ENCODE assay signal across 16 cellular contexts in the genomic region with DNA sequence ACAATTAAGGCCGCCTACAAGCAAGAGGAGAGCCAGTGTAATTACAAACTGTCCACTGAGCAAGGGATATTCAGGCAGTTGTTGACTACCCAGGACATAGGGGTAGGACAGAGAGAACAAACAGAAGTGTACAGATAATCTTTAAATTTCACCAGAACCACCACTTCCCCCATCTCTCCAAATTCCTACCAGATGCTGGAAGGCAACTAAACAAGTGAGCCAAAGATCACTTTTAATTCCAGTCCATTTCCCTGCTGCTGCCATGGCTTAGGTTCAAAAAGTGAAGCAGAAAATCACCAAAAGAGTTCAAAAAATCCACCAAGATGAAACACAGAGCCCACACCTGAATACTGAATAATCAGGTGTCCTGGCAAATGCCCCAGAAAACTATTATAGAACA.
DNase-seq lines count a peak whose midpoint lies in the region; ATAC-seq and TF ChIP-seq lines count a peak whose summit lies in the region.
"Had no signal": no experiment of that assay in that cellular context is flagged by ENCODE, and none has a peak within 500 bp of the region (broad histone marks: within the 10 kb centered on the region; RNA-seq: fewer than 3 reads in every experiment).

No MANE protein-coding gene starts in this region.

- TF ChIP-seq POLR2A in IMR-90 (IDR thresholded peaks at IDR 0.05; ENCODE audit: low read depth, low read length), result no peak

- intact Hi-C loops in IMR-90 (cut with micrococcal nuclease) (no loop called here), A673 (cut with micrococcal nuclease; ENCODE audit: unreplicated experiment) (no loop called here)
- intact Hi-C loops in activated CD4-positive, alpha-beta memory T cell treated with anti-CD3 and anti-CD28 coated beads for 36 hours (cut with micrococcal nuclease), result no loop called here

- H3K79me1 ChIP-seq in IMR-90 (ENCODE audit: low read depth in 1 of 2, low read length in 2 of 2), result peaks cover 31 to 69% of the 10 kb centered on the region in 2 experiments

- H3K4me3 Mint-ChIP-seq in activated CD4-positive, alpha-beta memory T cell treated with anti-CD3 and anti-CD28 coated beads for 36 hours, result no peak overlapping the region
- H3K4me3 Mint-ChIP-seq: activated naive CD4-positive, alpha-beta T cell treated with anti-CD3 and anti-CD28 coated beads, Interleukin-2, amount 10 ng/mL, durations not matched to agents 7 days and 5 days had no signal

- peak overlapping the region; percentile 81 for H2BK120ac ChIP-seq in IMR-90 (ENCODE audit: low read depth, low read length)

- H3K27ac ChIP-seq in IMR-90 (ENCODE audit: insufficient read depth, low read length) (peak overlapping the region; percentile 60; the same call in 1 of the 2 replicates), foreskin keratinocyte (peak overlapping the region; percentile 24), rectal smooth muscle tissue (ENCODE audit: low read depth, low read length) (peak overlapping the region; percentile 6), A673 (ENCODE audit: low read depth, low read length, poor library complexity, severe bottlenecking) (no peak overlapping the region)
- H3K27ac ChIP-seq: BLaER1 treated with 17β-estradiol and CSF1 and Interleukin-3, amounts not matched to agents 10 nM and 100 nM; testis had no signal

- H4K91ac ChIP-seq in IMR-90 (ENCODE audit: insufficient read depth, low read depth, low read length), result peak overlapping the region; percentile 68

- H2BK5ac ChIP-seq in IMR-90 (ENCODE audit: low read depth, low read length, poor library complexity, severe bottlenecking), result peak overlapping the region; percentile 83

- H3K56ac ChIP-seq in IMR-90 (ENCODE audit: extremely low read depth, insufficient read depth, low read length), result peak overlapping the region; percentile 32; the same call in 1 of the 2 replicates

- no peak overlapping the region for H3K4me2 ChIP-seq in IMR-90 (ENCODE audit: low read depth, low read length)
- H3K4me2 ChIP-seq: BLaER1 treated with 17β-estradiol and CSF1 and Interleukin-3, amounts not matched to agents 10 nM and 100 nM had no signal

- H3K9me3 ChIP-seq in IMR-90 (ENCODE audit: control insufficient read depth, insufficient read depth, low read length) (no peaks in the 10 kb centered on the region), adipocyte (ENCODE audit: control insufficient read depth, low read length) (no peaks in the 10 kb centered on the region), A673 (ENCODE audit: low read depth, low read length, poor library complexity, severe bottlenecking) (no peaks in the 10 kb centered on the region)
- H3K9me3 ChIP-seq: BLaER1 treated with 17β-estradiol and CSF1 and Interleukin-3, amounts not matched to agents 10 nM and 100 nM; esophagus squamous epithelium; testis had no signal

- H3K36me3 ChIP-seq in IMR-90 (ENCODE audit: control insufficient read depth, insufficient read depth, low read length) (peaks cover 12% of the 10 kb centered on the region), adipocyte (ENCODE audit: control insufficient read depth, insufficient read depth, low read length, severe bottlenecking) (peaks cover 12% of the 10 kb centered on the region), rectal smooth muscle tissue (ENCODE audit: control insufficient read depth, insufficient read depth, low read length) (peaks cover 5% of the 10 kb centered on the region), A673 (ENCODE audit: insufficient read depth, low read length, poor library complexity, severe bottlenecking) (peaks cover 7% of the 10 kb centered on the region)
- H3K36me3 ChIP-seq: BLaER1 treated with 17β-estradiol and CSF1 and Interleukin-3, amounts not matched to agents 10 nM and 100 nM had no signal

- H3K4me3 ChIP-seq in IMR-90 (ENCODE audit: insufficient read depth, low read depth, low read length) (no peak overlapping the region), adipocyte (ENCODE audit: low read length) (no peak overlapping the region), rectal smooth muscle tissue (ENCODE audit: low read length) (no peak overlapping the region), A673 (ENCODE audit: low read depth, low read length, poor library complexity, severe bottlenecking) (no peak overlapping the region)
- H3K4me3 ChIP-seq: BLaER1 treated with 17β-estradiol and CSF1 and Interleukin-3, amounts not matched to agents 10 nM and 100 nM; esophagus squamous epithelium; skin epidermis; testis had no signal

- dilution Hi-C loops in IMR-90 (cut with HindIII; ENCODE audit: low sequenced_read_pairs, unreplicated experiment), result no loop called here

- H3K9me3 Mint-ChIP-seq in activated CD4-positive, alpha-beta memory T cell treated with anti-CD3 and anti-CD28 coated beads for 36 hours, result no peaks in the 10 kb centered on the region
- H3K9me3 Mint-ChIP-seq: activated naive CD4-positive, alpha-beta T cell treated with anti-CD3 and anti-CD28 coated beads, Interleukin-2, amount 10 ng/mL, durations not matched to agents 7 days and 5 days had no signal

- H3K14ac ChIP-seq in IMR-90 (replicated peaks; ENCODE audit: low read depth, low read length), result peak overlapping the region; percentile 35

- H4K5ac ChIP-seq in IMR-90 (ENCODE audit: low read depth, low read length), result peak overlapping the region; percentile 30; the same call in 1 of the 2 replicates

- H3K4me1 Mint-ChIP-seq in activated CD4-positive, alpha-beta memory T cell treated with anti-CD3 and anti-CD28 coated beads for 36 hours (ENCODE audit: low read depth), result no peaks in the 10 kb centered on the region
- H3K4me1 Mint-ChIP-seq: activated naive CD4-positive, alpha-beta T cell treated with anti-CD3 and anti-CD28 coated beads, Interleukin-2, amount 10 ng/mL, durations not matched to agents 7 days and 5 days had no signal

- H3K4me1 ChIP-seq in IMR-90 (ENCODE audit: control insufficient read depth, insufficient read depth, low read length) (peaks cover 34% of the 10 kb centered on the region), adipocyte (ENCODE audit: control insufficient read depth, insufficient read depth, low read length) (peaks cover 58% of the 10 kb centered on the region), foreskin keratinocyte (peaks cover 15% of the 10 kb centered on the region), rectal smooth muscle tissue (ENCODE audit: control insufficient read depth, insufficient read depth, low read length) (peaks cover 18% of the 10 kb centered on the region), A673 (ENCODE audit: insufficient read depth, low read length, poor library complexity, severe bottlenecking) (peaks cover 55% of the 10 kb centered on the region)
- H3K4me1 ChIP-seq: BLaER1 treated with 17β-estradiol and CSF1 and Interleukin-3, amounts not matched to agents 10 nM and 100 nM had no signal

- peak overlapping the region; percentile 38 for H2BK20ac ChIP-seq in IMR-90 (ENCODE audit: low read depth, low read length)

- CTCF ChIA-PET in IMR-90 (lab: Yijun Ruan, JAX) (interaction anchor here (0.6 kb wide), 1 partner anchor 54 kb away, joined by 3 read pairs; no protein-coding TSS in a partner anchor), A673 (lab: Charles Lee) (no interaction called here)
- CTCF ChIA-PET in activated CD4-positive, alpha-beta memory T cell treated with anti-CD3 and anti-CD28 coated beads for 36 hours (lab: Charles Lee), result no interaction called here

- H3K36me3 Mint-ChIP-seq in activated CD4-positive, alpha-beta memory T cell treated with anti-CD3 and anti-CD28 coated beads for 36 hours, result no peaks in the 10 kb centered on the region
- H3K36me3 Mint-ChIP-seq: activated naive CD4-positive, alpha-beta T cell treated with anti-CD3 and anti-CD28 coated beads, Interleukin-2, amount 10 ng/mL, durations not matched to agents 7 days and 5 days had no signal

- H3K23ac ChIP-seq in IMR-90 (ENCODE audit: low read depth, low read length), result peak overlapping the region; percentile 61

- H3K18ac ChIP-seq in IMR-90 (ENCODE audit: low read depth, low read length), result peak overlapping the region; percentile 55; the same call in 1 of the 2 replicates

- H4K20me1 ChIP-seq in IMR-90 (ENCODE audit: insufficient read depth, low read length), result peaks cover 3% of the 10 kb centered on the region; the same call in 1 of the 2 replicates
- H4K20me1 ChIP-seq: BLaER1 treated with 17β-estradiol and CSF1 and Interleukin-3, amounts not matched to agents 10 nM and 100 nM had no signal

- H3K27ac Mint-ChIP-seq in activated CD4-positive, alpha-beta memory T cell treated with anti-CD3 and anti-CD28 coated beads for 36 hours, result no peak overlapping the region
- H3K27ac Mint-ChIP-seq: activated naive CD4-positive, alpha-beta T cell treated with anti-CD3 and anti-CD28 coated beads, Interleukin-2, amount 10 ng/mL, durations not matched to agents 7 days and 5 days had no signal

- in situ Hi-C loops in IMR-90 (cut with MboI; ENCODE audit: low sequenced_read_pairs), result no loop called here

- TF ChIP-seq RAD21 in IMR-90 (IDR thresholded peaks at IDR 0.05; ENCODE audit: low read length), result no peak

- no peak overlapping the region for H3K9ac ChIP-seq in IMR-90 (ENCODE audit: low read depth, low read length)
- H3K9ac ChIP-seq in adipocyte (ENCODE audit: low read length), result peak overlapping the region; percentile 18
- H3K9ac ChIP-seq in rectal smooth muscle tissue (ENCODE audit: low read length), result no peak overlapping the region
- H3K9ac ChIP-seq: BLaER1 treated with 17β-estradiol and CSF1 and Interleukin-3, amounts not matched to agents 10 nM and 100 nM had no signal

- H4K8ac ChIP-seq in IMR-90 (ENCODE audit: low read depth in 2 of 2, low read length in 2 of 2), result peak overlapping the region; percentile 40 to 53; a peak in 2 of 4 replicates

- H2AK5ac ChIP-seq in IMR-90 (ENCODE audit: low read depth, low read length), result peak overlapping the region; percentile 80

- peaks cover 22% of the 10 kb centered on the region for H3K9me1 ChIP-seq in IMR-90 (ENCODE audit: insufficient read depth, low read length)

- H2BK15ac ChIP-seq in IMR-90 (ENCODE audit: low read depth, low read length), result peak overlapping the region; percentile 58; the same call in 2 of the 3 replicates

- DNase-seq in IMR-90, result no peak
- DNase-seq in adipocyte (ENCODE audit: low read depth), result peak; percentile 46
- DNase-seq in foreskin keratinocyte, result no peak
- no peak for DNase-seq in activated CD4-positive, alpha-beta memory T cell treated with anti-CD3 and anti-CD28 coated beads for 36 hours
- no peak for DNase-seq in A673 (ENCODE audit: low spot score)
- DNase-seq: activated CD4-positive, alpha-beta T cell treated with anti-CD3 and anti-CD28 coated beads, Interleukin-2, amount 50 U/mL, for 1 hour; activated naive CD4-positive, alpha-beta T cell treated with anti-CD3 and anti-CD28 coated beads, Interleukin-2, amount 10 ng/mL, durations not matched to agents 7 days and 5 days; esophagus squamous epithelium; islet precursor cell; KBM-7; NCI-H2171 treated with DMSO at 0.1 percent for 48 hours; testis had no signal

- ATAC-seq in IMR-90 (ENCODE audit: low read depth) (no peak), foreskin keratinocyte (no peak), HG02885 (IDR thresholded peaks at IDR 0.05; ENCODE audit: poor library complexity, unreplicated experiment) (no peak)

- peak overlapping the region; percentile 85 for H3K4ac ChIP-seq in IMR-90 (ENCODE audit: low read depth, low read length)

- H3K27me3 ChIP-seq in IMR-90 (ENCODE audit: control insufficient read depth, insufficient read depth, low read length) (no peaks in the 10 kb centered on the region), adipocyte (replicated peaks; ENCODE audit: control insufficient read depth, insufficient read depth, low read length) (no peaks in the 10 kb centered on the region), foreskin keratinocyte (no peaks in the 10 kb centered on the region), rectal smooth muscle tissue (ENCODE audit: control insufficient read depth, insufficient read depth, low read length) (no peaks in the 10 kb centered on the region), A673 (replicated peaks; ENCODE audit: insufficient read depth, low read depth, low read length, poor library complexity) (no peaks in the 10 kb centered on the region)
- H3K27me3 ChIP-seq: BLaER1 treated with 17β-estradiol and CSF1 and Interleukin-3, amounts not matched to agents 10 nM and 100 nM; esophagus squamous epithelium; testis had no signal

- BruUV-seq in IMR-90 (replicated peaks; lab: Mats Ljungman, UMichigan) (no TSS peak), A673 (replicated peaks; lab: Mats Ljungman, UMichigan) (no TSS peak)

- no CpG with 5 or more reads among the region's 1 CpG for WGBS in IMR-90 (ENCODE audit: extremely low coverage in 2 of 2, insufficient read length in 1 of 2), 2 experiments

- peak overlapping the region; percentile 47 for H2AK9ac ChIP-seq in IMR-90 (replicated peaks; ENCODE audit: low read depth, low read length, poor library complexity)

- H3K27me3 Mint-ChIP-seq in activated CD4-positive, alpha-beta memory T cell treated with anti-CD3 and anti-CD28 coated beads for 36 hours, result no peaks in the 10 kb centered on the region

- TF ChIP-seq CTCF in IMR-90 (conservative IDR thresholded peaks at IDR 0.05; ENCODE audit: low read depth, low read length) (no peak), foreskin keratinocyte (conservative IDR thresholded peaks at IDR 0.05) (no peak), A673 (conservative IDR thresholded peaks at IDR 0.05; ENCODE audit: low read depth, low read length) (no peak)

- POLR2A ChIA-PET in IMR-90 (lab: Charles Lee; ENCODE audit: unreplicated experiment), result no interaction called here
- POLR2A ChIA-PET in activated CD4-positive, alpha-beta memory T cell treated with anti-CD3 and anti-CD28 coated beads for 36 hours (lab: Charles Lee), result no interaction called here
- POLR2A ChIA-PET in A673 (lab: Charles Lee; ENCODE audit: low non-redundant PET), result no interaction called here

- H2AFZ ChIP-seq in IMR-90 (replicated peaks; ENCODE audit: low read length, poor library complexity), result no peak overlapping the region
